In the genomic region with DNA sequence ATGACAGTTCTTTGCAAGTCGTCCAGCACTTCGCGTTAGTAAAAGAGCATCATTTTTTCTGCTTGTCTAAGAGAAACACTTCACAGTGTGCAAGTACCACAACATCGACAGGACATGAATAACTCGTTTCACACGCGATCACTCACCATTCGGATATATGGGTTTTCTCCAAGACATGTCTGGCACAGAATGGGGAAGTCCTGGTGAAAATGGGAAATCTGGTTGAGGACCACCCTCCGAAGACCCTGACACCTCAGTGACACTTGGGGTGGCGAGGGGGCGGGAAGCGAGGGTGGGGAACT, we compare ENCODE assay signal across 8 cellular contexts. TPM values are rescaled to one million over a fixed set of nuclear protein-coding genes. Genes with fewer than 3 reads are reported as not detected.
A peak's percentile ranks its signal among the peaks of the same experiment; 100 is the strongest.
DNase-seq lines count a peak whose midpoint lies in the region; ATAC-seq, FAIRE-seq and TF ChIP-seq lines count a peak whose summit lies in the region.

No MANE protein-coding gene starts in this region.

- POLR2A ChIA-PET in GM12878 (lab: Charles Lee), result interaction anchor here (1.1 to 1.6 kb wide), 9 partner anchors 9 to 288 kb away, joined by 3 to 8 read pairs (median 4); partner anchors contain the start of gene CD74

- H3K9me3 ChIP-seq in GM12878 (replicated peaks; ENCODE audit: control insufficient read depth, insufficient read depth, low read length), result no peaks in the 10 kb centered on the region
- H3K9me3 ChIP-seq in mucosa of rectum (ENCODE audit: control insufficient read depth in 2 of 2, low read length in 2 of 2), result no peaks in the 10 kb centered on the region

- no TSS peak for BruUV-seq in GM12878 (replicated peaks; lab: Mats Ljungman, UMichigan)

- RAD21 ChIA-PET in GM12878 (lab: Charles Lee; ENCODE audit: unreplicated experiment), result interaction anchor here (1.0 to 2.8 kb wide), 15 partner anchors 14 to 465 kb away, joined by 3 to 26 read pairs (median 5); partner anchors contain the start of genes IRGM and SMIM3

- H3K4me1 ChIP-seq in GM12878 (ENCODE audit: control insufficient read depth, insufficient read depth, low read length) (no peaks in the 10 kb centered on the region), mucosa of rectum (ENCODE audit: control insufficient read depth in 2 of 2, insufficient read depth in 2 of 2, low read length in 2 of 2) (peaks cover 8 to 16% of the 10 kb centered on the region in 2 donors)

- no peaks in the 10 kb centered on the region for H4K20me1 ChIP-seq in GM12878 (ENCODE audit: control insufficient read depth, insufficient read depth)

- H3K27ac ChIP-seq in GM12878 (ENCODE audit: control insufficient read depth, insufficient read depth) (peak overlapping the region; percentile 87), mucosa of rectum (ENCODE audit: low read depth in 2 of 2, low read length in 2 of 2) (peak overlapping the region; percentile 95)

- DNase-seq in CD1c-positive myeloid dendritic cell (ENCODE audit: extremely low spot score), result peak; percentile 70
- DNase-seq in GM12878 (ENCODE audit: low read depth, low spot score), result no peak
- no peak for DNase-seq in D341Med (ENCODE audit: low spot score)
- no peak for DNase-seq in H54 (ENCODE audit: insufficient read length, low spot score)
- no peak for DNase-seq in NCI-H526 treated with DMSO at 0.1 percent for 48 hours (lab: John Stamatoyannopoulos, UW)

- CTCF ChIA-PET in GM12878 (lab: Yijun Ruan, JAX), result interaction anchor here (0.6 to 2.8 kb wide), 35 partner anchors 9 to 458 kb away, joined by 3 to 42 read pairs (median 4); partner anchors contain the start of genes ANXA6, DCTN4, IRGM and RPS14

- ATAC-seq in HG02885 (IDR thresholded peaks at IDR 0.05; ENCODE audit: poor library complexity, unreplicated experiment), result peak; percentile 5
- ATAC-seq in GM12878, result peak; percentile 19
- no peak for ATAC-seq in HG02571 (IDR thresholded peaks at IDR 0.05; ENCODE audit: unreplicated experiment)

- intact Hi-C loops in GM12878 (cut with micrococcal nuclease; ENCODE audit: unreplicated experiment), result loop anchor here (1.0 to 5.0 kb wide), 4 partner anchors 79 to 238 kb away; partner anchors contain the start of gene SMIM3

- H3K4me3 ChIP-seq in GM12878 (peak overlapping the region; percentile 91), mucosa of rectum (ENCODE audit: low read length in 2 of 2) (peak overlapping the region; percentile 96 to 99)

- FAIRE-seq in GM12878 (lab: Jason Lieb, UNC) (peak; percentile 91), H54 (lab: Jason Lieb, UNC) (no peak)

- H3K9ac ChIP-seq in GM12878 (ENCODE audit: control insufficient read depth, insufficient read depth, low read length) (peak overlapping the region; percentile 85), mucosa of rectum (ENCODE audit: low read depth in 1 of 2, low read length in 2 of 2) (peak overlapping the region; percentile 97 to 98)

- peaks cover 7 to 22% of the 10 kb centered on the region in 2 experiments for H3K36me3 ChIP-seq in GM12878 (ENCODE audit: control insufficient read depth in 2 of 2, insufficient read depth in 2 of 2, low read length in 1 of 2)
- peaks cover 32 to 33% of the 10 kb centered on the region in 2 donors for H3K36me3 ChIP-seq in mucosa of rectum (ENCODE audit: control insufficient read depth in 2 of 2, insufficient read depth in 2 of 2, low read length in 2 of 2)

- H3K4me2 ChIP-seq in GM12878 (ENCODE audit: control insufficient read depth, insufficient read depth), result peak overlapping the region; percentile 51

- H3K27me3 ChIP-seq in GM12878 (replicated peaks in 1 of 2; ENCODE audit: control insufficient read depth in 2 of 2, insufficient read depth in 2 of 2, low read length in 1 of 2) (no peaks in the 10 kb centered on the region), mucosa of rectum (ENCODE audit: control insufficient read depth in 2 of 2, insufficient read depth in 2 of 2, low read length in 2 of 2) (no peaks in the 10 kb centered on the region)

- H3K79me2 ChIP-seq in GM12878 (ENCODE audit: control insufficient read depth, insufficient read depth, low read length), result peaks cover 21% of the 10 kb centered on the region

- SMC1A ChIA-PET in GM12878 (lab: Charles Lee; ENCODE audit: uncharacterized antibody, unreplicated experiment), result interaction anchor here (0.7 to 4.2 kb wide), 10 partner anchors 8 to 210 kb away, joined by 3 to 27 read pairs (median 4); partner anchors contain the start of gene IRGM

- WGBS in GM12878 (ENCODE audit: insufficient coverage, insufficient replicate concordance, low lambda C conversion rate, missing lambda C conversion rate), result 5% methylated on average over 12 of the region's 12 CpGs

- no peak for TF ChIP-seq RAD21 in GM12878 (IDR thresholded peaks at IDR 0.05; ENCODE audit: insufficient read depth, low read depth, low read length)

- peak overlapping the region; percentile 49 for H2AFZ ChIP-seq in GM12878 (ENCODE audit: control insufficient read depth, low read depth, low read length)

- TF ChIP-seq CTCF in GM12878 (IDR thresholded peaks at IDR 0.05 in 2 of 3, conservative IDR thresholded peaks at IDR 0.05 in 1 of 3; ENCODE audit: control insufficient read depth in 2 of 3, extremely low read depth in 1 of 3, insufficient read depth in 1 of 3, low read depth in 3 of 3, low read length in 3 of 3), result no peak

- no peak for TF ChIP-seq EP300 in GM12878 (IDR thresholded peaks at IDR 0.05; ENCODE audit: borderline replicate concordance in 1 of 2, control insufficient read depth in 1 of 2, low read depth in 2 of 2, low read length in 2 of 2)

- TF ChIP-seq POLR2A in GM12878 (IDR thresholded peaks at IDR 0.05; ENCODE audit: low read depth, low read length) (no peak), H54 (IDR thresholded peaks at IDR 0.05; ENCODE audit: low read depth, low read length) (no peak)

- in situ Hi-C loops in GM12878 (cut with MboI), result no loop called here

RNA-seq across cellular contexts. Expression of gene RBM22, which starts 0.6 kb away (rescaled TPM):
- 66.8 and 67.0 TPM in 2 replicates for total RNA-seq in GM12878 (2013; cell fraction: nucleolus; rRNA removed)
- total RNA-seq in GM12878 (2014; rRNA removed) (34.1 and 36.6 TPM in 2 replicates), GM12878 (2014; rRNA removed; fragmentation: Illumina TruSeq; extraction: Trizol) (34.1 and 34.6 TPM in 2 replicates), GM12878 (2021) (43.8 and 45.7 TPM in 2 replicates)
- 38.4 TPM for polyA plus RNA-seq in GM12878 (2011; ENCODE audit: low read depth)
- polyA plus RNA-seq in GM12878 (2011; rRNA removed) (58.1 and 65.6 TPM in 2 replicates), GM12878 (2014; fragmentation: Illumina TruSeq; extraction: Trizol) (66.4 and 78.0 TPM in 2 replicates), GM12878 (2014; fragmentation: Nextera tagmentation; extraction: Ambion mirVana) (10 to 100 TPM; 26.3 to 40.3 TPM), GM12878 (2014; rRNA removed) (37.5 and 38.4 TPM in 2 replicates), GM12878 (2016; fragmentation: Nextera tagmentation; extraction: Ambion mirVana) (10 to 100 TPM; 54.6 to 57.8 TPM)
- polyA plus RNA-seq in GM12878 (2011; cell fraction: cytosol; rRNA removed), result 39.2 and 44.6 TPM in 2 replicates
- 74.1 and 79.5 TPM in 2 replicates for polyA plus RNA-seq in GM12878 (2011; cell fraction: nucleus; rRNA removed)
- 41.8 and 42.5 TPM in 2 replicates for polyA plus RNA-seq in GM12878 (2012)
- 28.1 and 49.2 TPM in 2 replicates for polyA minus RNA-seq in GM12878 (2011; rRNA and poly(A)+ RNA removed)
- 16.0 and 20.4 TPM in 2 replicates for polyA minus RNA-seq in GM12878 (2011; cell fraction: cytosol; rRNA and poly(A)+ RNA removed)
- polyA minus RNA-seq in GM12878 (2011; cell fraction: nucleus; rRNA and poly(A)+ RNA removed), result 34.7 and 45.0 TPM in 2 replicates

RNA-seq across cellular contexts. Expression of gene MYOZ3, which starts 39.2 kb away (rescaled TPM):
- not detected in 2 replicates for total RNA-seq in GM12878 (2013; cell fraction: nucleolus; rRNA removed)
- 1.1 TPM in 1 of 2 replicates, not detected in the other for total RNA-seq in GM12878 (2014; rRNA removed)
- 0.04 TPM in 1 of 2 replicates, not detected in the other for total RNA-seq in GM12878 (2014; rRNA removed; fragmentation: Illumina TruSeq; extraction: Trizol)
- 0.18 TPM in 1 of 2 replicates, not detected in the other for total RNA-seq in GM12878 (2021)
- not detected for polyA plus RNA-seq in GM12878 (2011; ENCODE audit: low read depth)
- not detected in 2 replicates for polyA plus RNA-seq in GM12878 (2011; rRNA removed)
- polyA plus RNA-seq in GM12878 (2011; cell fraction: cytosol; rRNA removed), result not detected in 2 replicates
- polyA plus RNA-seq in GM12878 (2011; cell fraction: nucleus; rRNA removed), result 0.03 TPM in 1 of 2 replicates, not detected in the other
- 0.11 and 0.18 TPM in 2 replicates for polyA plus RNA-seq in GM12878 (2012)
- polyA plus RNA-seq in GM12878 (2014; fragmentation: Illumina TruSeq; extraction: Trizol), result 0.09 and 0.10 TPM in 2 replicates
- polyA plus RNA-seq in GM12878 (2014; fragmentation: Nextera tagmentation; extraction: Ambion mirVana), result not detected
- 0.08 and 0.62 TPM in 2 replicates for polyA plus RNA-seq in GM12878 (2014; rRNA removed)
- polyA plus RNA-seq in GM12878 (2016; fragmentation: Nextera tagmentation; extraction: Ambion mirVana), result under 1 TPM in 1 of 2 experiments, not detected in 1; 0.11 TPM
- not detected in 2 replicates for polyA minus RNA-seq in GM12878 (2011; rRNA and poly(A)+ RNA removed)
- polyA minus RNA-seq in GM12878 (2011; cell fraction: cytosol; rRNA and poly(A)+ RNA removed), result not detected in 2 replicates
- not detected in 2 replicates for polyA minus RNA-seq in GM12878 (2011; cell fraction: nucleus; rRNA and poly(A)+ RNA removed)

RNA-seq across cellular contexts. Expression of gene DCTN4, which starts 58.6 kb away (rescaled TPM):
- 76.3 and 86.3 TPM in 2 replicates for total RNA-seq in GM12878 (2013; cell fraction: nucleolus; rRNA removed)
- total RNA-seq in GM12878 (2014; rRNA removed) (17.9 and 24.1 TPM in 2 replicates), GM12878 (2014; rRNA removed; fragmentation: Illumina TruSeq; extraction: Trizol) (20.9 and 21.3 TPM in 2 replicates), GM12878 (2021) (26.6 and 27.8 TPM in 2 replicates)
- 17.1 TPM for polyA plus RNA-seq in GM12878 (2011; ENCODE audit: low read depth)
- polyA plus RNA-seq in GM12878 (2011; rRNA removed) (26.2 and 30.7 TPM in 2 replicates), GM12878 (2014; fragmentation: Illumina TruSeq; extraction: Trizol) (25.1 and 29.5 TPM in 2 replicates), GM12878 (2014; fragmentation: Nextera tagmentation; extraction: Ambion mirVana) (1 to 10 TPM; 7.6 to 8.5 TPM), GM12878 (2014; rRNA removed) (14.0 and 17.5 TPM in 2 replicates), GM12878 (2016; fragmentation: Nextera tagmentation; extraction: Ambion mirVana) (10 to 100 TPM; 16.6 to 18.1 TPM)
- polyA plus RNA-seq in GM12878 (2011; cell fraction: cytosol; rRNA removed), result 21.7 and 23.9 TPM in 2 replicates
- polyA plus RNA-seq in GM12878 (2011; cell fraction: nucleus; rRNA removed), result 31.0 and 37.4 TPM in 2 replicates
- polyA plus RNA-seq in GM12878 (2012), result 14.7 and 16.7 TPM in 2 replicates
- polyA minus RNA-seq in GM12878 (2011; rRNA and poly(A)+ RNA removed), result 33.7 and 34.8 TPM in 2 replicates
- polyA minus RNA-seq in GM12878 (2011; cell fraction: cytosol; rRNA and poly(A)+ RNA removed), result 10.0 and 14.1 TPM in 2 replicates
- polyA minus RNA-seq in GM12878 (2011; cell fraction: nucleus; rRNA and poly(A)+ RNA removed), result 26.1 and 42.6 TPM in 2 replicates

RNA-seq across cellular contexts. Expression of gene SYNPO, which starts 59.8 kb away (rescaled TPM):
- total RNA-seq in GM12878 (2013; cell fraction: nucleolus; rRNA removed), result 27.3 and 29.8 TPM in 2 replicates
- total RNA-seq in GM12878 (2014; rRNA removed), result 3.3 and 3.4 TPM in 2 replicates
- total RNA-seq in GM12878 (2014; rRNA removed; fragmentation: Illumina TruSeq; extraction: Trizol), result 4.4 and 4.5 TPM in 2 replicates
- total RNA-seq in GM12878 (2021), result 21.0 and 21.8 TPM in 2 replicates
- 10.8 TPM for polyA plus RNA-seq in GM12878 (2011; ENCODE audit: low read depth)
- polyA plus RNA-seq in GM12878 (2011; rRNA removed), result 11.0 and 18.3 TPM in 2 replicates
- polyA plus RNA-seq in GM12878 (2011; cell fraction: cytosol; rRNA removed), result 24.0 and 25.6 TPM in 2 replicates
- 20.3 and 21.1 TPM in 2 replicates for polyA plus RNA-seq in GM12878 (2011; cell fraction: nucleus; rRNA removed)
- 19.5 and 20.5 TPM in 2 replicates for polyA plus RNA-seq in GM12878 (2012)
- 8.7 and 9.4 TPM in 2 replicates for polyA plus RNA-seq in GM12878 (2014; fragmentation: Illumina TruSeq; extraction: Trizol)
- polyA plus RNA-seq in GM12878 (2014; fragmentation: Nextera tagmentation; extraction: Ambion mirVana), result 1 to 10 TPM; 1.9 to 2.3 TPM
- polyA plus RNA-seq in GM12878 (2014; rRNA removed), result 10.1 and 10.7 TPM in 2 replicates
- 1 to 10 TPM in 1 of 2 experiments, under 1 TPM in 1; 0.77 to 2.0 TPM for polyA plus RNA-seq in GM12878 (2016; fragmentation: Nextera tagmentation; extraction: Ambion mirVana)
- 18.7 and 24.1 TPM in 2 replicates for polyA minus RNA-seq in GM12878 (2011; rRNA and poly(A)+ RNA removed)
- polyA minus RNA-seq in GM12878 (2011; cell fraction: cytosol; rRNA and poly(A)+ RNA removed), result 10.3 and 10.8 TPM in 2 replicates
- polyA minus RNA-seq in GM12878 (2011; cell fraction: nucleus; rRNA and poly(A)+ RNA removed), result 7.5 and 11.7 TPM in 2 replicates
